Comparison of ENCODE assay signal across 5 cellular contexts in the genomic region with DNA sequence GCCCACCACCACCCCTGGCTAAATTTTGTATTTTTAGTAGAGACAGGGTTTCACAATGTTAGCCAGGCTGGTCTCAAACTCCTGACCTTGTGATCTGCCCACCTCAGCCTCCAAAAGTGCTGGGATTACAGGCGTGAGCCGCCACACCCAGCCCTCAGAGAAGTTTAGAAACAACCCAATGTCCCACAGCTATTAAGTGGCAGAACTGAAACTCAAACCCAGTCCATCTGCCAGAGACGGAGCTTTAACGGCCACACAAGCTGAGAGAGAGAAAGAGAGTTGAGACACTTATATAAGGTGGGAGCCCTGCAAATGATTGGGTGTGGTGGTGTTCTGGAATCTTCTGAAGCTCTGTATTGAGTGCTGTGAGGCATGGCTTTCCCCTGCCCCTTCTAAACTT. TPM values are rescaled to one million over a fixed set of nuclear protein-coding genes. Genes with fewer than 3 reads are reported as not detected.
"Had no signal": no experiment of that assay in that cellular context is flagged by ENCODE, and none has a peak within 500 bp of the region (broad histone marks: within the 10 kb centered on the region; RNA-seq: fewer than 3 reads in every experiment).

No MANE protein-coding gene starts in this region.

RNA-seq across cellular contexts. Expression of a gene that starts 43.8 kb away (rescaled TPM):
- total RNA-seq: K562, M059J, SK-MEL-5 had no signal
- polyA plus RNA-seq: IgD-negative memory B cell had no signal

RNA-seq across cellular contexts. Expression of a gene that starts 48.7 kb away (rescaled TPM):
- total RNA-seq: K562, M059J, SK-MEL-5 had no signal
- polyA plus RNA-seq: IgD-negative memory B cell, K562, SK-N-SH had no signal
